Comparison of ENCODE assay signal across 29 cellular contexts in the genomic region with DNA sequence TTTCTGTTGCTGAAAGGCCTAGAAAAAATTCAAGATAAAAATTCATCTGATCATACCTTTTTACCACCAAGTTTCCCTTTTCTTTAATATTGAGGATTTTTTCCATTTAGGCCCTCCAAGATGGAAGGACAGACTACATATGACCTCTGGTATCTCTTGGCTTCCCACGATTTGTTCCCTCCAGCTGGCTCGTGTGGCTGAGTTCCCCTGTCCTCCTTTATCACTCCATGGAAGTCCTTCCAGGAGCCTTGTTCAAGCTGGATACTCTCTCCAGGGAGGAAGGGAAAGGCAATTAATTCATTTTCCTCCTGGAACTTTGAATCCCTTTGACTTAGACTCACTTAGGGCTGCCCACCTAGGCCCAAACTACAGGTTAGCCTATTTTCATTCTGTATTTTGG.
"Had no signal": no experiment of that assay in that cellular context is flagged by ENCODE, and none has a peak within 500 bp of the region (broad histone marks: within the 10 kb centered on the region; RNA-seq: fewer than 3 reads in every experiment).

No MANE protein-coding gene starts in this region.

- H3K4me1 ChIP-seq: neural progenitor cell, parathyroid adenoma, psoas muscle, right lobe of liver, sigmoid colon, spleen, suprapubic skin, thyroid gland, tibial nerve, upper lobe of left lung had no signal

- H3K27ac ChIP-seq: neural progenitor cell, ovary, parathyroid adenoma, psoas muscle, right lobe of liver, sigmoid colon, spleen, suprapubic skin, thoracic aorta, thyroid gland, tibial nerve, upper lobe of left lung had no signal

- FAIRE-seq: small intestine, urothelium cell line had no signal

- H3K9me3 ChIP-seq: ovary, psoas muscle, right lobe of liver, sigmoid colon, spleen, suprapubic skin, thoracic aorta, thyroid gland, tibial nerve, upper lobe of left lung had no signal

- DNase-seq: naive thymus-derived CD4-positive, alpha-beta T cell; natural killer cell; occipital lobe; ovary; posterior cingulate gyrus; psoas muscle; right lobe of liver; sigmoid colon; small intestine; spleen; stimulated activated CD4-positive, alpha-beta T cell treated with anti-CD3 and anti-CD28 coated beads, Interleukin-12 subunit alpha, Interleukin-12 subunit beta, amount 100 ng/mL, for 4 hours; stimulated activated CD4-positive, alpha-beta T cell treated with anti-CD3 and anti-CD28 coated beads, Interleukin-1b, Interleukin-23, amount 100 ng/mL, for 48 hours; stimulated activated CD4-positive, alpha-beta T cell treated with anti-CD3 and anti-CD28 coated beads, Interleukin-4, amount 100 ng/mL, for 1 hour; stimulated activated CD4-positive, alpha-beta T cell treated with anti-CD3 and anti-CD28 coated beads, Interleukin-4, amount 100 ng/mL, for 4 hours; stimulated activated CD8-positive, alpha-beta memory T cell treated with anti-CD3 and anti-CD28 coated beads, Interleukin-4, amount 100 ng/mL, for 48 hours; stimulated activated naive CD4-positive, alpha-beta T cell; stimulated activated naive CD8-positive, alpha-beta T cell treated with anti-CD3 and anti-CD28 coated beads, Interleukin-15, amount 100 ng/mL, for 72 hours; stimulated activated naive CD8-positive, alpha-beta T cell treated with anti-CD3 and anti-CD28 coated beads, Interleukin-15, Interleukin-2, amounts not matched to agents 100 U/mL and 50 U/mL, for 24 hours; substantia nigra; thyroid gland; trophoblast cell; upper lobe of left lung had no signal

- H3K4me2 ChIP-seq: neural progenitor cell had no signal

- ATAC-seq: naive thymus-derived CD4-positive, alpha-beta T cell; natural killer cell; psoas muscle; right lobe of liver; stimulated activated memory B cell treated with anti-CD40 and anti-IgM and Interleukin-4, amounts not matched to agents 10 μg/mL and 1 μg/mL and 100 μg/mL, for 72 hours; stimulated activated naive CD8-positive, alpha-beta T cell treated with anti-CD3 and anti-CD28 coated beads, Interleukin-15, amount 100 ng/mL, for 72 hours; stimulated activated naive CD8-positive, alpha-beta T cell treated with anti-CD3 and anti-CD28 coated beads, Interleukin-15, Interleukin-2, amounts not matched to agents 100 U/mL and 50 U/mL, for 24 hours had no signal

- H3K4me3 ChIP-seq: neural progenitor cell, ovary, psoas muscle, right lobe of liver, sigmoid colon, spleen, suprapubic skin, thoracic aorta, thyroid gland, tibial nerve, upper lobe of left lung had no signal

- H3K27me3 ChIP-seq: neural progenitor cell, ovary, right lobe of liver, sigmoid colon, spleen, suprapubic skin, thyroid gland, tibial nerve, upper lobe of left lung had no signal

- H2AFZ ChIP-seq: neural progenitor cell, parathyroid adenoma had no signal

- H3K9ac ChIP-seq: neural progenitor cell, parathyroid adenoma had no signal

- H3K79me2 ChIP-seq: parathyroid adenoma had no signal

- H3K36me3 ChIP-seq: neural progenitor cell, ovary, right lobe of liver, thoracic aorta had no signal
